Comparison of ENCODE assay signal across 8 cellular contexts in genomic region chr15:41230650-41231533, GRCh38. TPM values are rescaled to one million over a fixed set of nuclear protein-coding genes. Genes with fewer than 3 reads are reported as not detected.
DNase-seq lines count a peak whose midpoint lies in the region; ATAC-seq and TF ChIP-seq lines count a peak whose summit lies in the region.

TSS of gene CHP1 (plus strand) at chr15:41231268. CDS start at chr15:41231383, 115 bp downstream.
TSS of gene EXD1 (minus strand) at chr15:41230757. CDS start at chr15:41226575, 4,182 bp downstream.

- peaks cover 7% of the 10 kb centered on the region for H3K36me3 ChIP-seq in adipocyte (ENCODE audit: control insufficient read depth, insufficient read depth, low read length, severe bottlenecking)
- H3K36me3 ChIP-seq in parathyroid adenoma (ENCODE audit: control insufficient read depth, insufficient read depth, low read length) = no peaks in the 10 kb centered on the region
- H3K36me3 ChIP-seq in tibial nerve = peaks cover 0 to under 1% (median 0%) of the 10 kb centered on the region in 3 donors

- H2AFZ ChIP-seq in parathyroid adenoma = peak within 1 kb of the TSS; percentile 76

- H3K9ac ChIP-seq in adipocyte (ENCODE audit: low read length) = peak within 1 kb of the TSS; percentile 95
- H3K9ac ChIP-seq in parathyroid adenoma = peak within 1 kb of the TSS; percentile 30

- H3K4me1 ChIP-seq in adipocyte (ENCODE audit: control insufficient read depth, insufficient read depth, low read length) = peaks cover 20% of the 10 kb centered on the region
- H3K4me1 ChIP-seq in parathyroid adenoma = no peaks in the 10 kb centered on the region
- H3K4me1 ChIP-seq in tibial nerve = peaks cover 0 to 28% (median 10%) of the 10 kb centered on the region in 4 donors

- peak; percentile 82 to 92 for TF ChIP-seq EP300 in tibial nerve (IDR thresholded peaks at IDR 0.05)

- 0 to 1% methylated on average over 74 to 80 of the region's 80 CpGs for WGBS in tibial nerve, 2 donors

- peak within 1 kb of the TSS; percentile 78 for H3K27ac ChIP-seq in parathyroid adenoma
- H3K27ac ChIP-seq in tibial nerve = peak within 1 kb of the TSS; percentile 88 to 96 (median 92)

- H3K4me3 ChIP-seq in GM12875 (ENCODE audit: low read depth, low read length) (peak within 1 kb of the TSS; percentile 78), adipocyte (ENCODE audit: low read length) (peak within 1 kb of the TSS; percentile 98), parathyroid adenoma (ENCODE audit: low read depth, low read length) (peak within 1 kb of the TSS; percentile 94), tibial nerve (peak within 1 kb of the TSS; percentile 70 to 98 (median 90))

- intact Hi-C loops in cardiac septum (cut with DNase I) = loop anchor here (1.0 to 2.0 kb wide), 2 partner anchors 52 to 114 kb away; partner anchors contain the start of gene INO80

- ATAC-seq in HG02798 (IDR thresholded peaks at IDR 0.05; ENCODE audit: poor library complexity, unreplicated experiment) = peak; percentile 98

- H3K9me3 ChIP-seq in adipocyte (ENCODE audit: control insufficient read depth, low read length) (no peaks in the 10 kb centered on the region), parathyroid adenoma (ENCODE audit: control insufficient read depth, low read length) (no peaks in the 10 kb centered on the region), tibial nerve (no peaks in the 10 kb centered on the region)

- peak; percentile 71 to 78 for TF ChIP-seq POLR2A in tibial nerve (IDR thresholded peaks at IDR 0.05)

- no peaks in the 10 kb centered on the region for H3K79me2 ChIP-seq in parathyroid adenoma

- H3K4me2 ChIP-seq in parathyroid adenoma (ENCODE audit: low read length) = peak within 1 kb of the TSS; percentile 96

- TF ChIP-seq CTCF in GM12875 (IDR thresholded peaks at IDR 0.05; ENCODE audit: borderline replicate concordance, insufficient read depth, low read depth, low read length) (peak; percentile 97), parathyroid adenoma (IDR thresholded peaks at IDR 0.05) (peak; percentile 87), tibial nerve (IDR thresholded peaks at IDR 0.05) (peak; percentile 94 to 98 (median 95))

- DNase-seq in NCI-H1417 treated with DMSO at 0.1 percent for 48 hours (lab: John Stamatoyannopoulos, UW) = peak; percentile 41
- peak; percentile 67 to 94 for DNase-seq in SW 1271 (lab: John Stamatoyannopoulos, UW)
- peak; percentile 99 for DNase-seq in adipocyte (ENCODE audit: low read depth)
- peak; percentile 99 for DNase-seq in cardiac septum (ENCODE audit: low spot score)
- DNase-seq in tibial nerve (ENCODE audit: low spot score in 2 of 2) = peak; percentile 92 to 96

- H3K27me3 ChIP-seq in adipocyte (replicated peaks; ENCODE audit: control insufficient read depth, insufficient read depth, low read length) = no peaks in the 10 kb centered on the region
- no peaks in the 10 kb centered on the region for H3K27me3 ChIP-seq in parathyroid adenoma (ENCODE audit: control insufficient read depth, insufficient read depth, low read length)
- H3K27me3 ChIP-seq in tibial nerve = no peaks in the 10 kb centered on the region

RNA-seq across cellular contexts. Expression of gene CHP1, which starts in this region (rescaled TPM):
- total RNA-seq in cardiac septum (104 TPM), tibial nerve (100 to 1,000 TPM in 3 of 4 donors, 10 to 100 TPM in 1; 77.9 to 168 (median 132) TPM)

RNA-seq across cellular contexts. Expression of gene EXD1, which starts in this region (rescaled TPM):
- total RNA-seq in cardiac septum (not detected), tibial nerve (not detected)

Comparison
In these comparisons a context has a peak if more than half of its experiments do, and no peak if none do; other contexts are left out.
1. Peak in every context shown above with its lines: DNase-seq, ATAC-seq, H3K4me3 ChIP-seq and H3K27ac ChIP-seq.
2. DNase-seq: peak in every context shown above with its lines; median percentile 99 in adipocyte; 99 in cardiac septum; 94 in tibial nerve; 80 in SW 1271; 41 in NCI-H1417 treated with DMSO at 0.1 percent for 48 hours.